21 cellular contexts compared by ENCODE assay signal in the genomic region with DNA sequence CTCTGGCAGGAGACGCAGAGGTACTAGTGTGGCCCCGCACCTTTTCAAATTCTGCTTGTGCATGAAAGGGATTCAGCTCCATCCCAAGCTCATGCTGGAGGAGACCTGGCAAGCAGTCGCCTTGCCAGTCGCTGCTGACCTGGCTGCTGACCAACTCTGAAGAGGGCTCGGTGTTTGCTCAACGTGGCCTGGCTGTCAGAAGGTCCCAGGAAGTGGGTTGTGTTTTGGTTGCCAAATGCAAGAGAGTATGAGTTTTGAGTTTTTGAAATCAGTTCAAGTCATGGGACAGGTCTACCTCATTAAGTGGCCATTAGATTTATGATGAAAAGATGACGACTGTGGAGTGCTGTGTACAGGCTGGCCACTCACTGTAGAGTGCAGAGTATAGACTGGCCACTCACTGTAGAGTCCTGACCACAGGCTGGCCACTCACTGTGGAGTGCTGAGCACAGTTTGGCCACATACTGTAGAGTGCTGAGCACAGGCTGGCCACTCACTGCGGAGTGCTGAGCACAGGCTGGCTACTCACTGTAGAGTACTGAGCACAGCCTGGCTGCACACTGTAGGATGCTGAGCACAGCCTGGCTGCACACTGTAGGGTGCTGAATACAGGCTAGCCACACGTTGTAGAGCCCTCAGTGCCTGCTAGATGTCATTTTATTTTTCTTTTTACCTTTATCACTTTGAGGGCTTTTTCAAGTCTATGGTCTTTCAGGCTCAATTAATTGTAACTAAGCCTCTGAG.
DNase-seq lines count a peak whose midpoint lies in the region; ATAC-seq, FAIRE-seq and TF ChIP-seq lines count a peak whose summit lies in the region.
"Had no signal": no experiment of that assay in that cellular context is flagged by ENCODE, and none has a peak within 500 bp of the region (broad histone marks: within the 10 kb centered on the region; RNA-seq: fewer than 3 reads in every experiment).

No MANE protein-coding gene starts in this region.

- no peaks in the 10 kb centered on the region for H3K4me1 Mint-ChIP-seq in natural killer cell treated with Interleukin-12 subunit alpha and Interleukin-12 subunit beta and Interleukin-15 and Interleukin-18, amount 100 ng/mL, for 72 hours (ENCODE audit: low read depth in 2 of 2)

- no peak overlapping the region for H3K27ac ChIP-seq in A549

- peaks cover 11 to 24% of the 10 kb centered on the region in 2 donors for H3K27me3 Mint-ChIP-seq in natural killer cell treated with Interleukin-12 subunit alpha and Interleukin-12 subunit beta and Interleukin-15 and Interleukin-18, amount 100 ng/mL, for 72 hours
- H3K27me3 Mint-ChIP-seq: CD4-positive, alpha-beta T cell had no signal

- no peak for TF ChIP-seq EP300 in A549 (IDR thresholded peaks at IDR 0.05)

- CTCF ChIA-PET in A549 (lab: Yijun Ruan, JAX) = no interaction called here

- no peaks in the 10 kb centered on the region for H3K9me3 ChIP-seq in A549

- DNase-seq in A549 (ENCODE audit: low read depth in 1 of 2, low spot score in 1 of 2) (no peak), NCI-H2029 treated with DMSO at 0.1 percent for 48 hours (lab: John Stamatoyannopoulos, UW) (peak; percentile 86), astrocyte of the hippocampus (ENCODE audit: low read depth, low spot score) (peak; percentile 31), OCI-M1 (lab: John Stamatoyannopoulos, UW) (no peak), NOMO-1 treated with DMSO at 0.1 percent for 48 hours (lab: John Stamatoyannopoulos, UW; ENCODE audit: unreplicated experiment) (no peak), Ammon's horn (ENCODE audit: low spot score) (no peak)
- no peak for DNase-seq in natural killer cell treated with Interleukin-12 subunit alpha and Interleukin-12 subunit beta and Interleukin-15 and Interleukin-18, amount 100 ng/mL, for 72 hours (ENCODE audit: low spot score)
- DNase-seq: activated CD4-positive, alpha-beta T cell treated with anti-CD3 and anti-CD28 coated beads, Interleukin-2, amount 50 U/mL, for 1 hour; amniotic stem cell; CD4-positive, alpha-beta T cell; cerebellar nuclear complex; effector CD8-positive, alpha-beta T cell; glutamatergic neuron; mammary epithelial cell; MM.1S; NCI-H187 treated with DMSO at 0.1 percent for 48 hours; NCI-H510A treated with DMSO at 0.1 percent for 48 hours; trophoblast cell had no signal

- no peak for TF ChIP-seq POLR2A in A549 (IDR thresholded peaks at IDR 0.05; ENCODE audit: low read length)

- TF ChIP-seq CTCF in A549 (IDR thresholded peaks at IDR 0.05) = no peak

- no peaks in the 10 kb centered on the region for H3K36me3 Mint-ChIP-seq in natural killer cell treated with Interleukin-12 subunit alpha and Interleukin-12 subunit beta and Interleukin-15 and Interleukin-18, amount 100 ng/mL, for 72 hours

- POLR2A ChIA-PET in A549 (lab: Yijun Ruan, JAX) = no interaction called here

- H3K27ac Mint-ChIP-seq in natural killer cell treated with Interleukin-12 subunit alpha and Interleukin-12 subunit beta and Interleukin-15 and Interleukin-18, amount 100 ng/mL, for 72 hours = no peak overlapping the region
- H3K27ac Mint-ChIP-seq: CD4-positive, alpha-beta T cell had no signal

- TF ChIP-seq RAD21 in A549 (conservative IDR thresholded peaks at IDR 0.05 in 1 of 2, IDR thresholded peaks at IDR 0.05 in 1 of 2) = no peak

- no peak overlapping the region for H3K4me3 Mint-ChIP-seq in natural killer cell treated with Interleukin-12 subunit alpha and Interleukin-12 subunit beta and Interleukin-15 and Interleukin-18, amount 100 ng/mL, for 72 hours
- H3K4me3 Mint-ChIP-seq: CD4-positive, alpha-beta T cell; nephron had no signal

- no peaks in the 10 kb centered on the region for H3K4me1 ChIP-seq in A549

- no peak for FAIRE-seq in A549 (lab: Jason Lieb, UNC)
- FAIRE-seq: GM18507 had no signal

- no peak overlapping the region for H3K4me3 ChIP-seq in A549

- WGBS in A549 (ENCODE audit: missing lambda C conversion rate) = 31% methylated on average over 9 of the region's 9 CpGs

- H3K9me3 Mint-ChIP-seq in natural killer cell treated with Interleukin-12 subunit alpha and Interleukin-12 subunit beta and Interleukin-15 and Interleukin-18, amount 100 ng/mL, for 72 hours = no peaks in the 10 kb centered on the region

- ATAC-seq in A549 (peak; percentile 75 to 84), GM18909 (IDR thresholded peaks at IDR 0.05; ENCODE audit: poor library complexity, unreplicated experiment) (no peak)
- ATAC-seq in natural killer cell treated with Interleukin-12 subunit alpha and Interleukin-12 subunit beta and Interleukin-15 and Interleukin-18, amount 100 ng/mL, for 72 hours = peak; percentile 49 to 72

- H3K4me2 ChIP-seq in A549 = no peak overlapping the region

TF ChIP-seq in A549, 52 proteins besides CTCF, POLR2A, EP300 and RAD21:
- TF ChIP-seq SREBF2 (IDR thresholded peaks at IDR 0.05) (no peak), FOXS1 (CRISPR knock-in tag; IDR thresholded peaks at IDR 0.05) (no peak), HOXB5 (CRISPR knock-in tag; IDR thresholded peaks at IDR 0.05) (no peak), KDM5A (IDR thresholded peaks at IDR 0.05) (no peak), ZC3H11A (IDR thresholded peaks at IDR 0.05) (no peak), CBX8 (IDR thresholded peaks at IDR 0.05) (no peak)
- TF ChIP-seq, protein P1, sequence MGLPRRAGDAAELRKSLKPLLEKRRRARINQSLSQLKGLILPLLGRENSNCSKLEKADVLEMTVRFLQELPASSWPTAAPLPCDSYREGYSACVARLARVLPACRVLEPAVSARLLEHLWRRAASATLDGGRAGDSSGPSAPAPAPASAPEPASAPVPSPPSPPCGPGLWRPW (IDR thresholded peaks at IDR 0.05) = no peak

Comparison
In these comparisons a context has a peak if more than half of its experiments do, and no peak if none do; other contexts are left out.
1. DNase-seq: peak in NCI-H2029 treated with DMSO at 0.1 percent for 48 hours (single experiment) and astrocyte of the hippocampus (single experiment); none in A549 (0 of 2), natural killer cell treated with Interleukin-12 subunit alpha and Interleukin-12 subunit beta and Interleukin-15 and Interleukin-18, amount 100 ng/mL, for 72 hours (single experiment), OCI-M1 (single experiment), NOMO-1 treated with DMSO at 0.1 percent for 48 hours (single experiment) and Ammon's horn (single experiment).